Comparison of ENCODE assay signal across 17 cellular contexts in the genomic region with DNA sequence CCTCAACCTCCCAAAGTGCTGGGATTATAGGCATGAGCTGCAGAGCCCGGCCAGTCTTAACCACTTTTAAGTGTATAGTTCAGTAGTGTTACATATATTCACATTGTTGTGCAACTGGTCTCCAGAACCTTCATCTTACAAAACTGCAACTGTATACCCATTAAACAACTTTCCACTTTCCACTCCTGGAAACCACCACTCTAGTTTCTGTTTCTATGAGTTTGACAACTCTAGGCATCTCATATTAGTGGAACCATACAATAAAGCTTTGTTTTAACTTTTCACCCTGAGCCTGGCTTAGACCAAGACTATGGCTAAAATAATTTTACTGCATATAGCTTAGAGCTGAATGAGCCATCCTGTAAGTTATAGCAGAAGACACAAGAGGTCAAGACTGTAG.
DNase-seq lines count a peak whose midpoint lies in the region; ATAC-seq lines count a peak whose summit lies in the region.
"Had no signal": no experiment of that assay in that cellular context is flagged by ENCODE, and none has a peak within 500 bp of the region (broad histone marks: within the 10 kb centered on the region; RNA-seq: fewer than 3 reads in every experiment).

No MANE protein-coding gene starts in this region.

- DNase-seq in MV-4-11 (lab: John Stamatoyannopoulos, UW) (peak; percentile 65), NOMO-1 treated with dmso at 0.1 percent for 144 hours (lab: John Stamatoyannopoulos, UW; ENCODE audit: unreplicated experiment) (no peak), NCI-H1417 (lab: John Stamatoyannopoulos, UW) (no peak)
- no peak for DNase-seq in effector CD8-positive, alpha-beta T cell (lab: John Stamatoyannopoulos, UW)
- DNase-seq: activated CD8-positive, alpha-beta memory T cell treated with anti-CD3 and anti-CD28 coated beads, Interleukin-2, amount 50 U/mL, for 4 hours; activated naive CD4-positive, alpha-beta T cell treated with Interleukin-2 at 50 U/mL for 16 hours; DND-41; heart left ventricle; mucosa of descending colon; NCI-H146; SK-N-SH; stimulated activated CD4-positive, alpha-beta T cell treated with anti-CD3 and anti-CD28 coated beads, Interleukin-12 subunit alpha, Interleukin-12 subunit beta, amount 100 ng/mL, for 4 hours; T1000 had no signal

- ATAC-seq in GM18870 (IDR thresholded peaks at IDR 0.05; ENCODE audit: unreplicated experiment), result peak; percentile 71
- ATAC-seq in GM21619 (IDR thresholded peaks at IDR 0.05; ENCODE audit: unreplicated experiment), result peak; percentile 44
- ATAC-seq in HG03097 (IDR thresholded peaks at IDR 0.05; ENCODE audit: low FRiP score, unreplicated experiment), result peak; percentile 48
- no peak for ATAC-seq in GM21360 (IDR thresholded peaks at IDR 0.05; ENCODE audit: unreplicated experiment)
- ATAC-seq: heart left ventricle, mucosa of descending colon had no signal
